Comparison of ENCODE assay signal across 9 cellular contexts in genomic region chr13:49098198-49098597, GRCh38.
A peak's percentile ranks its signal among the peaks of the same experiment; 100 is the strongest.
DNase-seq lines count a peak whose midpoint lies in the region; ATAC-seq lines count a peak whose summit lies in the region.
"Had no signal": no experiment of that assay in that cellular context is flagged by ENCODE, and none has a peak within 500 bp of the region (broad histone marks: within the 10 kb centered on the region; RNA-seq: fewer than 3 reads in every experiment).

No MANE protein-coding gene starts in this region.

- ATAC-seq in HG02884 (IDR thresholded peaks at IDR 0.05; ENCODE audit: unreplicated experiment) (no peak), GM18870 (IDR thresholded peaks at IDR 0.05; ENCODE audit: unreplicated experiment) (no peak)

- DNase-seq in DMS53 (lab: John Stamatoyannopoulos, UW): peak; percentile 85
- peak; percentile 79 for DNase-seq in RPMI7951 (ENCODE audit: low read depth)
- DNase-seq in fibroblast of peridontal ligament (ENCODE audit: extremely low read depth): peak; percentile 38
- DNase-seq in pulmonary artery endothelial cell (ENCODE audit: low read depth, low spot score): peak; percentile 87
- DNase-seq in OCI-M1 (lab: John Stamatoyannopoulos, UW): no peak
- DNase-seq in NCI-H2107 (lab: John Stamatoyannopoulos, UW): no peak
- DNase-seq: RPMI8226 had no signal

Comparison
In these comparisons a context has a peak if more than half of its experiments do, and no peak if none do; other contexts are left out.
1. DNase-seq: peak in DMS53 (single experiment), RPMI7951 (single experiment), fibroblast of peridontal ligament (single experiment) and pulmonary artery endothelial cell (single experiment); none in OCI-M1 (single experiment) and NCI-H2107 (single experiment).